In the genomic region with DNA sequence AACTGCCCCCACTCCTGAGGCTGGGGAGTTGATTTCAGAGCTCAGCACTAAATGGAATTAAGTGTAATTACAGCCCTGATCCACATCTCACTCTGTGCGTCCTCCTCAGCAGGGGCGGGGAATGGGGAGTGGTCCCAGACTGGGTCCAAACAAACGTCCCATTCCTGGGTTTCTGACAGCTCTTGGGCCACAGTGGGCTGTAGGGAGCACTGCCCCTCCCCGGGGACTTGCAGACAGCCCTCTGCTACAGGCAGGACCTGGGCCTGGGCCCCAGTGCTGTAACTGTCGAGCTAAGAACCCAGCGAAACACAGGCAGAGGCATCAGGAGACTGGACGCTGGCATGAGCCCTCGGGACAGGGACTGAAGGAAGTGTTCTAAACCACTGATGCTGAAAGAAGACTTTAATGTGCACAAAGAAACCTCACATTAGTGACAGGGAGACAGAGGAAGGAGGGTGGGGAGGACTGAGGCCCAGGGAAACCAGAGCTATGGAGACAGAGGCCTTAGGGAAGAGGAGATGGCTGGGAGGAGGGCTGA, we compare ENCODE assay signal across 14 cellular contexts. TPM values are rescaled to one million over a fixed set of nuclear protein-coding genes. Genes with fewer than 3 reads are reported as not detected.
DNase-seq lines count a peak whose midpoint lies in the region; ATAC-seq, FAIRE-seq and TF ChIP-seq lines count a peak whose summit lies in the region.
"Had no signal": no experiment of that assay in that cellular context is flagged by ENCODE, and none has a peak within 500 bp of the region (broad histone marks: within the 10 kb centered on the region; RNA-seq: fewer than 3 reads in every experiment).

No MANE protein-coding gene starts in this region.

- H3K36me3 ChIP-seq in astrocyte (ENCODE audit: insufficient read depth, low read length) (no peaks in the 10 kb centered on the region), mesendoderm (ENCODE audit: control insufficient read depth, insufficient read depth, low read length) (no peaks in the 10 kb centered on the region), suprapubic skin (no peaks in the 10 kb centered on the region), upper lobe of right lung (no peaks in the 10 kb centered on the region)
- H3K36me3 ChIP-seq: heart right ventricle had no signal

- WGBS in mesendoderm (ENCODE audit: extremely low coverage, insufficient coverage, low lambda C conversion rate), result no CpG with 5 or more reads among the region's 8 CpGs
- WGBS in suprapubic skin, result 58% methylated on average over 8 of the region's 8 CpGs
- WGBS in right cardiac atrium, result 63% methylated on average over 8 of the region's 8 CpGs

- no peak overlapping the region for H3K9ac ChIP-seq in astrocyte (ENCODE audit: low read length)
- peak overlapping the region; percentile 31 for H3K9ac ChIP-seq in mesendoderm (ENCODE audit: low read length)

- H3K4me2 ChIP-seq in astrocyte (ENCODE audit: low read length), result no peak overlapping the region
- no peak overlapping the region for H3K4me2 ChIP-seq in mesendoderm (ENCODE audit: low read length)
- H3K4me2 ChIP-seq: A549 had no signal

- peaks cover 7% of the 10 kb centered on the region for H3K4me1 ChIP-seq in astrocyte (ENCODE audit: insufficient read depth, low read length)
- H3K4me1 ChIP-seq in mesendoderm (ENCODE audit: control insufficient read depth, low read depth, low read length), result peaks cover 26% of the 10 kb centered on the region
- H3K4me1 ChIP-seq in suprapubic skin, result peaks cover 49% of the 10 kb centered on the region
- H3K4me1 ChIP-seq in upper lobe of right lung, result peaks cover 26% of the 10 kb centered on the region
- peaks cover 3% of the 10 kb centered on the region for H3K4me1 ChIP-seq in right cardiac atrium (ENCODE audit: control insufficient read depth, insufficient read depth, low read length)

- H3K79me1 ChIP-seq in mesendoderm (ENCODE audit: low read length), result no peaks in the 10 kb centered on the region

- no peak overlapping the region for H3K18ac ChIP-seq in mesendoderm (ENCODE audit: low read length)

- H3K9me3 Mint-ChIP-seq in activated naive CD4-positive, alpha-beta T cell treated with anti-CD3 and anti-CD28 coated beads, Interleukin-2, amount 50 U/mL, for 72 hours, result no peaks in the 10 kb centered on the region
- H3K9me3 Mint-ChIP-seq in astrocyte (ENCODE audit: unreplicated experiment), result no peaks in the 10 kb centered on the region
- no peaks in the 10 kb centered on the region for H3K9me3 Mint-ChIP-seq in activated CD4-positive, alpha-beta T cell treated with anti-CD3 and anti-CD28 coated beads, Interleukin-2, amount 10 ng/mL, durations not matched to agents 7 days and 5 days

- H3K79me2 ChIP-seq in astrocyte (ENCODE audit: insufficient read depth, low read length) (no peaks in the 10 kb centered on the region), mesendoderm (ENCODE audit: control insufficient read depth, insufficient read depth, low read length) (no peaks in the 10 kb centered on the region)

- peaks cover 22% of the 10 kb centered on the region for H3K4me1 Mint-ChIP-seq in astrocyte (ENCODE audit: low read depth, unreplicated experiment)
- peaks cover 16% of the 10 kb centered on the region for H3K4me1 Mint-ChIP-seq in activated CD4-positive, alpha-beta T cell treated with anti-CD3 and anti-CD28 coated beads, Interleukin-2, amount 10 ng/mL, durations not matched to agents 7 days and 5 days

- FAIRE-seq in astrocyte (lab: Jason Lieb, UNC), result no peak
- FAIRE-seq: A549, GM12892 had no signal

- no peaks in the 10 kb centered on the region for H3K9me3 ChIP-seq in astrocyte (ENCODE audit: insufficient read depth, low read depth, low read length)
- no peaks in the 10 kb centered on the region for H3K9me3 ChIP-seq in suprapubic skin
- H3K9me3 ChIP-seq in upper lobe of right lung, result no peaks in the 10 kb centered on the region
- no peaks in the 10 kb centered on the region for H3K9me3 ChIP-seq in right cardiac atrium (ENCODE audit: control insufficient read depth, low read length)
- H3K9me3 ChIP-seq: A549, heart right ventricle had no signal

- TF ChIP-seq POLR2A in suprapubic skin (IDR thresholded peaks at IDR 0.05), result no peak

- H2BK15ac ChIP-seq in mesendoderm (replicated peaks; ENCODE audit: low read depth), result no peak overlapping the region

- no peak for ATAC-seq in activated naive CD4-positive, alpha-beta T cell treated with anti-CD3 and anti-CD28 coated beads, Interleukin-2, amount 50 U/mL, for 72 hours
- ATAC-seq in upper lobe of right lung (no peak), right cardiac atrium (no peak)
- ATAC-seq: activated CD8-positive, alpha-beta memory T cell treated with anti-CD3 and anti-CD28 coated beads, Interleukin-2, amount 10 ng/mL, durations not matched to agents 7 days and 5 days; heart right ventricle had no signal

- no peaks in the 10 kb centered on the region for H4K20me1 ChIP-seq in astrocyte (ENCODE audit: insufficient read depth, low read length)

- DNase-seq in activated naive CD4-positive, alpha-beta T cell treated with anti-CD3 and anti-CD28 coated beads, Interleukin-2, amount 50 U/mL, for 72 hours (ENCODE audit: low spot score in 2 of 2), result no peak
- no peak for DNase-seq in activated naive CD4-positive, alpha-beta T cell treated with Interleukin-2 at 50 U/mL for 16 hours
- DNase-seq in astrocyte (ENCODE audit: low read depth) (no peak), mesendoderm (peak; percentile 68), suprapubic skin (ENCODE audit: low spot score in 2 of 2) (no peak), upper lobe of right lung (no peak), right cardiac atrium (no peak)
- no peak for DNase-seq in activated CD4-positive, alpha-beta T cell treated with anti-CD3 and anti-CD28 coated beads, Interleukin-2, amount 10 ng/mL, durations not matched to agents 7 days and 5 days
- DNase-seq: activated CD8-positive, alpha-beta memory T cell treated with anti-CD3 and anti-CD28 coated beads, Interleukin-2, amount 10 ng/mL, durations not matched to agents 7 days and 5 days; DMS79 treated with DMSO at 0.1 percent for 48 hours; heart right ventricle; T-helper 9 cell had no signal

- H2BK5ac ChIP-seq in mesendoderm (ENCODE audit: low read length), result peak overlapping the region; percentile 64

- TF ChIP-seq CTCF in astrocyte (IDR thresholded peaks at IDR 0.05; ENCODE audit: insufficient read depth, low read depth, low read length) (no peak), suprapubic skin (IDR thresholded peaks at IDR 0.05) (no peak), upper lobe of right lung (IDR thresholded peaks at IDR 0.05) (no peak)

- CTCF ChIA-PET in activated CD4-positive, alpha-beta T cell treated with anti-CD3 and anti-CD28 coated beads, Interleukin-2, amount 10 ng/mL, durations not matched to agents 7 days and 5 days (lab: Charles Lee), result interaction anchor here (1.7 to 1.8 kb wide), 2 partner anchors 16 to 18 kb away, joined by 5 read pairs; a partner anchor contains a TSS

- no peak overlapping the region for H2AFZ ChIP-seq in astrocyte (ENCODE audit: low read depth, low read length)

- no peak overlapping the region for H3K4me3 ChIP-seq in astrocyte (ENCODE audit: insufficient read depth, low read depth, low read length)
- no peak overlapping the region for H3K4me3 ChIP-seq in mesendoderm (ENCODE audit: low read length)
- H3K4me3 ChIP-seq in suprapubic skin, result no peak overlapping the region
- no peak overlapping the region for H3K4me3 ChIP-seq in upper lobe of right lung
- H3K4me3 ChIP-seq in right cardiac atrium (ENCODE audit: low read length), result no peak overlapping the region
- H3K4me3 ChIP-seq: A549, heart right ventricle had no signal

- no peak overlapping the region for H2BK120ac ChIP-seq in mesendoderm (ENCODE audit: low read depth, low read length)

- peak overlapping the region; percentile 9 to 56 for H3K27ac Mint-ChIP-seq in activated naive CD4-positive, alpha-beta T cell treated with anti-CD3 and anti-CD28 coated beads, Interleukin-2, amount 50 U/mL, for 72 hours
- no peak overlapping the region for H3K27ac Mint-ChIP-seq in astrocyte (ENCODE audit: unreplicated experiment)
- H3K27ac Mint-ChIP-seq in activated CD4-positive, alpha-beta T cell treated with anti-CD3 and anti-CD28 coated beads, Interleukin-2, amount 10 ng/mL, durations not matched to agents 7 days and 5 days, result no peak overlapping the region
- H3K27ac Mint-ChIP-seq: activated CD8-positive, alpha-beta memory T cell treated with anti-CD3 and anti-CD28 coated beads, Interleukin-2, amount 10 ng/mL, durations not matched to agents 7 days and 5 days had no signal

- H3K4me3 Mint-ChIP-seq in astrocyte (ENCODE audit: unreplicated experiment), result peak overlapping the region; percentile 40
- no peak overlapping the region for H3K4me3 Mint-ChIP-seq in activated CD4-positive, alpha-beta T cell treated with anti-CD3 and anti-CD28 coated beads, Interleukin-2, amount 10 ng/mL, durations not matched to agents 7 days and 5 days
- H3K4me3 Mint-ChIP-seq: activated CD8-positive, alpha-beta memory T cell treated with anti-CD3 and anti-CD28 coated beads, Interleukin-2, amount 10 ng/mL, durations not matched to agents 7 days and 5 days had no signal

- H3K23ac ChIP-seq in mesendoderm (ENCODE audit: low read length), result peak overlapping the region; percentile 48

- no peak overlapping the region for H4K8ac ChIP-seq in mesendoderm (ENCODE audit: low read depth, low read length)

- no peak overlapping the region for H4K5ac ChIP-seq in mesendoderm (ENCODE audit: low read length)

- no peak overlapping the region for H3K27ac ChIP-seq in astrocyte (ENCODE audit: low read depth, low read length)
- H3K27ac ChIP-seq in mesendoderm (ENCODE audit: low read depth, low read length), result no peak overlapping the region
- H3K27ac ChIP-seq in suprapubic skin, result peak overlapping the region; percentile 34
- H3K27ac ChIP-seq in upper lobe of right lung, result no peak overlapping the region
- H3K27ac ChIP-seq in right cardiac atrium (ENCODE audit: low read length), result no peak overlapping the region
- H3K27ac ChIP-seq: A549 had no signal

- intact Hi-C loops in upper lobe of right lung (cut with DNase I), result no loop called here
- intact Hi-C loops in right cardiac atrium (cut with DNase I), result no loop called here

- H3K56ac ChIP-seq in mesendoderm (ENCODE audit: low read length), result peak overlapping the region; percentile 49

- H3K27me3 ChIP-seq in astrocyte (ENCODE audit: insufficient read depth, low read length), result no peaks in the 10 kb centered on the region
- H3K27me3 ChIP-seq in mesendoderm (ENCODE audit: insufficient read depth, low read length, poor library complexity), result no peaks in the 10 kb centered on the region
- H3K27me3 ChIP-seq in suprapubic skin, result no peaks in the 10 kb centered on the region
- no peaks in the 10 kb centered on the region for H3K27me3 ChIP-seq in upper lobe of right lung
- H3K27me3 ChIP-seq in right cardiac atrium (ENCODE audit: control insufficient read depth, insufficient read depth), result no peaks in the 10 kb centered on the region

- no peaks in the 10 kb centered on the region for H3K36me3 Mint-ChIP-seq in activated naive CD4-positive, alpha-beta T cell treated with anti-CD3 and anti-CD28 coated beads, Interleukin-2, amount 50 U/mL, for 72 hours
- H3K36me3 Mint-ChIP-seq in astrocyte (ENCODE audit: low read depth, unreplicated experiment), result no peaks in the 10 kb centered on the region
- peaks cover under 1% of the 10 kb centered on the region for H3K36me3 Mint-ChIP-seq in activated CD4-positive, alpha-beta T cell treated with anti-CD3 and anti-CD28 coated beads, Interleukin-2, amount 10 ng/mL, durations not matched to agents 7 days and 5 days (ENCODE audit: low read depth)
- H3K36me3 Mint-ChIP-seq: activated CD8-positive, alpha-beta memory T cell treated with anti-CD3 and anti-CD28 coated beads, Interleukin-2, amount 10 ng/mL, durations not matched to agents 7 days and 5 days had no signal

- no peak overlapping the region for H3K4ac ChIP-seq in mesendoderm (ENCODE audit: low read depth, low read length)

- TF ChIP-seq EP300 in suprapubic skin (IDR thresholded peaks at IDR 0.05), result no peak

- peak overlapping the region; percentile 17 for H2AK5ac ChIP-seq in mesendoderm (ENCODE audit: low read length)

- H3K27me3 Mint-ChIP-seq in astrocyte (ENCODE audit: low read depth, unreplicated experiment), result peaks cover 7% of the 10 kb centered on the region
- H3K27me3 Mint-ChIP-seq in activated CD4-positive, alpha-beta T cell treated with anti-CD3 and anti-CD28 coated beads, Interleukin-2, amount 10 ng/mL, durations not matched to agents 7 days and 5 days, result peaks cover 12% of the 10 kb centered on the region

- POLR2A ChIA-PET in activated CD4-positive, alpha-beta T cell treated with anti-CD3 and anti-CD28 coated beads, Interleukin-2, amount 10 ng/mL, durations not matched to agents 7 days and 5 days (lab: Charles Lee), result no interaction called here

RNA-seq across cellular contexts. Expression of a gene that starts 5.7 kb away (rescaled TPM):
- total RNA-seq in activated naive CD4-positive, alpha-beta T cell treated with anti-CD3 and anti-CD28 coated beads, Interleukin-2, amount 50 U/mL, for 72 hours, result 10 to 100 TPM in 1 of 2 donors, 1 to 10 TPM in 1; 6.8 to 10.8 TPM
- total RNA-seq in astrocyte (30.7 and 32.8 TPM in 2 replicates), suprapubic skin (10 to 100 TPM; 15.7 to 28.2 (median 23.5) TPM), upper lobe of right lung (37.7 TPM), right cardiac atrium (10 to 100 TPM; 22.0 to 28.5 (median 24.5) TPM)
- polyA plus RNA-seq in mesendoderm (2013, experiment 1 of 2), result 32.1 TPM
- polyA plus RNA-seq in mesendoderm (2013, experiment 2 of 2), result 31.2 TPM
- total RNA-seq in activated CD4-positive, alpha-beta T cell treated with anti-CD3 and anti-CD28 coated beads, Interleukin-2, amount 10 ng/mL, durations not matched to agents 7 days and 5 days, result 10 to 100 TPM; 25.5 to 35.4 TPM
- polyA plus RNA-seq in right cardiac atrium, result 19.3 TPM

RNA-seq across cellular contexts. Expression of a gene that starts 17.8 kb away (rescaled TPM):
- total RNA-seq in activated naive CD4-positive, alpha-beta T cell treated with anti-CD3 and anti-CD28 coated beads, Interleukin-2, amount 50 U/mL, for 72 hours, result 10 to 100 TPM; 23.8 to 39.2 TPM
- total RNA-seq in astrocyte (11.9 and 13.7 TPM in 2 replicates), suprapubic skin (10 to 100 TPM; 16.1 to 22.1 (median 20.6) TPM), upper lobe of right lung (8.6 TPM), right cardiac atrium (10 to 100 TPM; 11.8 to 17.3 (median 14.1) TPM)
- 14.2 TPM for polyA plus RNA-seq in mesendoderm (2013, experiment 1 of 2)
- 13.8 TPM for polyA plus RNA-seq in mesendoderm (2013, experiment 2 of 2)
- 10 to 100 TPM; 32.8 to 35.8 TPM for total RNA-seq in activated CD4-positive, alpha-beta T cell treated with anti-CD3 and anti-CD28 coated beads, Interleukin-2, amount 10 ng/mL, durations not matched to agents 7 days and 5 days
- 23.3 TPM for polyA plus RNA-seq in right cardiac atrium

RNA-seq across cellular contexts. Expression of a gene that starts 31.7 kb away (rescaled TPM):
- 1 to 10 TPM; 3.7 to 6.8 TPM for total RNA-seq in activated naive CD4-positive, alpha-beta T cell treated with anti-CD3 and anti-CD28 coated beads, Interleukin-2, amount 50 U/mL, for 72 hours
- total RNA-seq in astrocyte (2.5 and 3.3 TPM in 2 replicates), suprapubic skin (10 to 100 TPM in 1 of 4 donors, 1 to 10 TPM in 3; 6.1 to 22.3 (median 7.2) TPM), upper lobe of right lung (1.7 TPM), right cardiac atrium (10 to 100 TPM in 3 of 4 donors, 1 to 10 TPM in 1; 8.2 to 27.7 (median 17.3) TPM)
- 0.86 TPM for polyA plus RNA-seq in mesendoderm (2013, experiment 1 of 2)
- polyA plus RNA-seq in mesendoderm (2013, experiment 2 of 2), result 1.7 TPM
- 10 to 100 TPM; 17.0 to 17.3 TPM for total RNA-seq in activated CD4-positive, alpha-beta T cell treated with anti-CD3 and anti-CD28 coated beads, Interleukin-2, amount 10 ng/mL, durations not matched to agents 7 days and 5 days
- polyA plus RNA-seq in right cardiac atrium, result 27.0 TPM

RNA-seq across cellular contexts. Expression of a gene that starts 59.5 kb away (rescaled TPM):
- 10 to 100 TPM; 15.0 to 18.8 TPM for total RNA-seq in activated naive CD4-positive, alpha-beta T cell treated with anti-CD3 and anti-CD28 coated beads, Interleukin-2, amount 50 U/mL, for 72 hours
- total RNA-seq in astrocyte, result 5.6 and 6.5 TPM in 2 replicates
- 10.9 TPM for polyA plus RNA-seq in mesendoderm (2013, experiment 1 of 2)
- polyA plus RNA-seq in mesendoderm (2013, experiment 2 of 2), result 10.7 TPM
- 10 to 100 TPM; 12.6 to 28.3 (median 16.5) TPM for total RNA-seq in suprapubic skin
- 10 to 100 TPM; 31.4 to 41.5 TPM for total RNA-seq in activated CD4-positive, alpha-beta T cell treated with anti-CD3 and anti-CD28 coated beads, Interleukin-2, amount 10 ng/mL, durations not matched to agents 7 days and 5 days
- total RNA-seq in upper lobe of right lung, result 34.1 TPM
- total RNA-seq in right cardiac atrium, result 10 to 100 TPM in 3 of 4 donors, 1 to 10 TPM in 1; 8.6 to 14.5 (median 11.5) TPM
- 7.2 TPM for polyA plus RNA-seq in right cardiac atrium

Comparison
In these comparisons a context has a peak if more than half of its experiments do, and no peak if none do; other contexts are left out.
1. H3K27ac Mint-ChIP-seq: peak in activated naive CD4-positive, alpha-beta T cell treated with anti-CD3 and anti-CD28 coated beads, Interleukin-2, amount 50 U/mL, for 72 hours (2 of 2); none in astrocyte (single experiment) and activated CD4-positive, alpha-beta T cell treated with anti-CD3 and anti-CD28 coated beads, Interleukin-2, amount 10 ng/mL, durations not matched to agents 7 days and 5 days (single experiment).